Comparison of ENCODE assay signal across 19 cellular contexts in the genomic region with DNA sequence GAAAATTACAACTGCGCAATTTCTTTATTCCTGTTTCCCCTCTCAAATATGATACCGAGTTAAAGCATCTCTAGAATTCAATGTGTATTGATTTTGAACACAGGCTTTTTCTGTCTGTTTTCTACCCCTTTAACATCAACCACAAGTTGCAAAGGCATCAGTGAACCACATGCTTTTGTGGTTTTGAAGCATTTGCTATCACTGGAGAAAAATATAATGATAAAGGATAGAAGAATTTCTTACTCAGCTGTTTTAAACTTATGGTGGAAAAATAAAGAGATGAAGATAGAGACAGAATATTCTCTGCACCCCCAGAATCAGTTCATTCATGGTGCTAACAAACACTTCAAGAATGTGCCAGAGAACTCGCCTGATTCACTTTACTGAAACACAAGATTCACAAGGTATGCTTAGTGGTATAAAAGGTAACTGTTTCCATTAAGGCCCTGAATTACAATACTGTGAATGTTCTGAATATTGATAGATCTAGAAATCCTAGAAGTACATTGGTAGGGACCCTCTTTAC. TPM values are rescaled to one million over a fixed set of nuclear protein-coding genes. Genes with fewer than 3 reads are reported as not detected.
"Had no signal": no experiment of that assay in that cellular context is flagged by ENCODE, and none has a peak within 500 bp of the region (broad histone marks: within the 10 kb centered on the region; RNA-seq: fewer than 3 reads in every experiment).

No MANE protein-coding gene starts in this region.

- H3K27ac Mint-ChIP-seq: activated CD4-positive, alpha-beta memory T cell treated with anti-CD3 and anti-CD28 coated beads, Interleukin-2, amount 10 ng/mL, durations not matched to agents 7 days and 5 days; activated naive CD4-positive, alpha-beta T cell treated with anti-CD3 and anti-CD28 coated beads, Interleukin-2, amount 50 U/mL, for 24 hours; activated T-cell treated with anti-CD3 and anti-CD28 coated beads, Interleukin-2, amount 50 U/mL, for 24 hours; natural killer cell treated with Interleukin-12 subunit alpha and Interleukin-12 subunit beta and Interleukin-15 and Interleukin-18, amount 100 ng/mL, for 72 hours; T-helper 17 cell had no signal

- H3K4me3 Mint-ChIP-seq: activated CD4-positive, alpha-beta memory T cell treated with anti-CD3 and anti-CD28 coated beads, Interleukin-2, amount 10 ng/mL, durations not matched to agents 7 days and 5 days; activated naive CD4-positive, alpha-beta T cell treated with anti-CD3 and anti-CD28 coated beads, Interleukin-2, amount 50 U/mL, for 24 hours; activated T-cell treated with anti-CD3 and anti-CD28 coated beads, Interleukin-2, amount 50 U/mL, for 24 hours; natural killer cell treated with Interleukin-12 subunit alpha and Interleukin-12 subunit beta and Interleukin-15 and Interleukin-18, amount 100 ng/mL, for 72 hours; T-helper 17 cell had no signal

- DNase-seq: activated CD4-positive, alpha-beta memory T cell treated with anti-CD3 and anti-CD28 coated beads, Interleukin-2, amount 10 ng/mL, durations not matched to agents 7 days and 5 days; activated CD4-positive, alpha-beta T cell treated with anti-CD3 and anti-CD28 coated beads for 4 hours; activated effector memory CD4-positive, alpha-beta T cell treated with Interleukin-2 at 50 U/mL for 16 hours; activated T-cell treated with anti-CD3 and anti-CD28 coated beads, Interleukin-2, amount 50 U/mL, for 24 hours; aorta; hypothalamus; psoas muscle; stimulated activated CD4-positive, alpha-beta T cell treated with anti-CD3 and anti-CD28 coated beads, Interleukin-1b, Interleukin-23, amount 100 ng/mL, for 48 hours; stomach; T-helper 17 cell had no signal

- H3K4me3 ChIP-seq: psoas muscle, stomach had no signal

- H3K9me3 Mint-ChIP-seq: activated CD4-positive, alpha-beta memory T cell treated with anti-CD3 and anti-CD28 coated beads, Interleukin-2, amount 10 ng/mL, durations not matched to agents 7 days and 5 days; activated naive CD4-positive, alpha-beta T cell treated with anti-CD3 and anti-CD28 coated beads, Interleukin-2, amount 50 U/mL, for 24 hours; activated T-cell treated with anti-CD3 and anti-CD28 coated beads, Interleukin-2, amount 50 U/mL, for 24 hours; natural killer cell treated with Interleukin-12 subunit alpha and Interleukin-12 subunit beta and Interleukin-15 and Interleukin-18, amount 100 ng/mL, for 72 hours had no signal

- H3K36me3 Mint-ChIP-seq: activated naive CD4-positive, alpha-beta T cell treated with anti-CD3 and anti-CD28 coated beads, Interleukin-2, amount 50 U/mL, for 24 hours; natural killer cell treated with Interleukin-12 subunit alpha and Interleukin-12 subunit beta and Interleukin-15 and Interleukin-18, amount 100 ng/mL, for 72 hours had no signal

- H3K4me1 Mint-ChIP-seq: activated CD4-positive, alpha-beta memory T cell treated with anti-CD3 and anti-CD28 coated beads, Interleukin-2, amount 10 ng/mL, durations not matched to agents 7 days and 5 days; activated naive CD4-positive, alpha-beta T cell treated with anti-CD3 and anti-CD28 coated beads, Interleukin-2, amount 50 U/mL, for 24 hours; T-helper 17 cell had no signal

- H3K27me3 Mint-ChIP-seq: activated CD4-positive, alpha-beta memory T cell treated with anti-CD3 and anti-CD28 coated beads, Interleukin-2, amount 10 ng/mL, durations not matched to agents 7 days and 5 days; activated naive CD4-positive, alpha-beta T cell treated with anti-CD3 and anti-CD28 coated beads, Interleukin-2, amount 50 U/mL, for 24 hours; activated T-cell treated with anti-CD3 and anti-CD28 coated beads, Interleukin-2, amount 50 U/mL, for 24 hours had no signal

- ATAC-seq: natural killer cell treated with Interleukin-12 subunit alpha and Interleukin-12 subunit beta and Interleukin-15 and Interleukin-18, amount 100 ng/mL, for 72 hours; psoas muscle; sciatic nerve; T-helper 17 cell had no signal

RNA-seq across cellular contexts. Expression of a gene that starts 9.5 kb away (rescaled TPM):
- total RNA-seq: activated CD4-positive, alpha-beta memory T cell treated with anti-CD3 and anti-CD28 coated beads, Interleukin-2, amount 10 ng/mL, durations not matched to agents 7 days and 5 days; aorta; cardiac septum; glomerular endothelial cell; lower leg skin; mesenteric fat pad; osteoblast; psoas muscle; sciatic nerve had no signal

RNA-seq across cellular contexts. Expression of a gene that starts 30.5 kb away (rescaled TPM):
- total RNA-seq: activated CD4-positive, alpha-beta memory T cell treated with anti-CD3 and anti-CD28 coated beads, Interleukin-2, amount 10 ng/mL, durations not matched to agents 7 days and 5 days; aorta; cardiac septum; glomerular endothelial cell; lower leg skin; mesenteric fat pad; natural killer cell treated with Interleukin-12 subunit alpha and Interleukin-12 subunit beta and Interleukin-15 and Interleukin-18, amount 100 ng/mL, for 72 hours; osteoblast; psoas muscle; sciatic nerve; stomach; T-helper 17 cell; urinary bladder had no signal
